In the genomic region with DNA sequence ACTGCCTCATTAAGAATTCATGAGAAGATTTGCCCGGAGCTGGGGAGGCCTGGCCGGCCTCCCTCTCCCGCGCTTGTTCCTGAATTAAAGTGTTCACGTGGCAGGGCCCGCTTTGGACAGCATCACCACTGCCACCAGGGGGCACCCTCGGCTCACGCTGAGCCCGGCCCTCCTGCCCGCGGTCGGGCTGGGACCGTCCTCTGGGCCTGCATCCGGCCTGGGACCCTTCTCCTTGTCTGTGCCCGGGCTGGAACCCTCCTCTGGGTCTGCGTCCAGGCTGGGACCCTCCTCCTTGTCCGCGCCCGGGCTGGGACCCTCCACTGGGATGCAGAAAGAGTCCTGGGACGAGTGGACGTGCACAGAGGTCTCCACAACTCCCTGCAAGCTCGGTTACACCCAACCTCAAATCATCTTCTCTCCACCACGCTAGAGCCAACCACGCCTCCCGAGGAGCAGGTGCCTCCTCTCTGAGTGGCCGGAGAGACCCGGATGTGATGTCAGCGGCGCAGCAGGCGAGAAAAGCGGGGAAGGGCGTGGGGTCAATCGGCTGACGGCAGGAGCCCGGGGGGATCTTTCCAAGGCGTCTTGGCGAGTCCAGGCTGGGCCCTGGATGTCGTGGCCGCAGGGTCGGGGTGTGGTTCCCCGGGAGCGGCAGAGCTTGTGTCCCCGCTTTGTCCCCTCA, we compare ENCODE assay signal across 8 cellular contexts. TPM values are rescaled to one million over a fixed set of nuclear protein-coding genes. Genes with fewer than 3 reads are reported as not detected.
DNase-seq lines count a peak whose midpoint lies in the region; TF ChIP-seq lines count a peak whose summit lies in the region.

No MANE protein-coding gene starts in this region.

- H3K36me3 Mint-ChIP-seq in mesothelial cell of epicardium, result peaks cover 2% of the 10 kb centered on the region

- no peaks in the 10 kb centered on the region for H3K4me1 ChIP-seq in colonic mucosa

- no peaks in the 10 kb centered on the region for H3K9me3 ChIP-seq in colonic mucosa

- no peak overlapping the region for H3K27ac Mint-ChIP-seq in mesothelial cell of epicardium

- DNase-seq in NCI-H524 (lab: John Stamatoyannopoulos, UW) (peak; percentile 47 to 74), NCI-H524 treated with DMSO at 0.1 percent for 48 hours (lab: John Stamatoyannopoulos, UW) (no peak), NCI-H1105 (lab: John Stamatoyannopoulos, UW) (peak; percentile 64), colonic mucosa (peak; percentile 86), mesothelial cell of epicardium (ENCODE audit: low spot score in 2 of 2, unreplicated experiment in 2 of 2) (peak; percentile 75 to 89), NCI-H2227 treated with DMSO at 0.1 percent for 48 hours (lab: John Stamatoyannopoulos, UW) (no peak)
- peak; percentile 81 for DNase-seq in activated CD4-positive, alpha-beta T cell treated with anti-CD3 and anti-CD28 coated beads for 48 hours
- DNase-seq in stimulated activated CD8-positive, alpha-beta memory T cell treated with anti-CD3 and anti-CD28 coated beads, Interleukin-4, amount 100 ng/mL, for 48 hours, result peak; percentile 87

- no peak overlapping the region for H3K9ac ChIP-seq in colonic mucosa (ENCODE audit: low read depth in 2 of 2, low read length in 2 of 2)

- H3K9me3 Mint-ChIP-seq in mesothelial cell of epicardium, result no peaks in the 10 kb centered on the region

- H3K4me1 Mint-ChIP-seq in mesothelial cell of epicardium, result peaks cover 17% of the 10 kb centered on the region

- TF ChIP-seq CTCF in colonic mucosa (IDR thresholded peaks at IDR 0.05) (peak; percentile 75), mesothelial cell of epicardium (IDR thresholded peaks at IDR 0.05; ENCODE audit: unreplicated experiment) (peak; percentile 94)

- no peak overlapping the region for H3K4me3 Mint-ChIP-seq in mesothelial cell of epicardium

- no peaks in the 10 kb centered on the region for H3K36me3 ChIP-seq in colonic mucosa

- intact Hi-C loops in colonic mucosa (cut with DNase I), result loop anchor here (1.0 kb wide), 1 partner anchor 514 kb away; no protein-coding TSS in a partner anchor

- no peaks in the 10 kb centered on the region for H3K27me3 ChIP-seq in colonic mucosa

- H3K27ac ChIP-seq in colonic mucosa, result no peak overlapping the region

- peaks cover 3% of the 10 kb centered on the region for H3K27me3 Mint-ChIP-seq in mesothelial cell of epicardium (ENCODE audit: low read depth)

- no peak overlapping the region for H3K4me3 ChIP-seq in colonic mucosa

RNA-seq across cellular contexts. Expression of a gene that starts 50.9 kb away (rescaled TPM):
- total RNA-seq in colonic mucosa, result 1 to 10 TPM; 2.0 TPM
- total RNA-seq in mesothelial cell of epicardium, result 7.3 to 8.0 TPM (median 7.4 TPM) in 3 replicates

Comparison
In these comparisons a context has a peak if more than half of its experiments do, and no peak if none do; other contexts are left out.
1. DNase-seq: peak in NCI-H524 (2 of 2), NCI-H1105 (single experiment), activated CD4-positive, alpha-beta T cell treated with anti-CD3 and anti-CD28 coated beads for 48 hours (single experiment), colonic mucosa (single experiment), mesothelial cell of epicardium (2 of 2) and stimulated activated CD8-positive, alpha-beta memory T cell treated with anti-CD3 and anti-CD28 coated beads, Interleukin-4, amount 100 ng/mL, for 48 hours (single experiment); none in NCI-H524 treated with DMSO at 0.1 percent for 48 hours (single experiment) and NCI-H2227 treated with DMSO at 0.1 percent for 48 hours (single experiment).